Comparison of ENCODE assay signal across 20 cellular contexts in the genomic region with DNA sequence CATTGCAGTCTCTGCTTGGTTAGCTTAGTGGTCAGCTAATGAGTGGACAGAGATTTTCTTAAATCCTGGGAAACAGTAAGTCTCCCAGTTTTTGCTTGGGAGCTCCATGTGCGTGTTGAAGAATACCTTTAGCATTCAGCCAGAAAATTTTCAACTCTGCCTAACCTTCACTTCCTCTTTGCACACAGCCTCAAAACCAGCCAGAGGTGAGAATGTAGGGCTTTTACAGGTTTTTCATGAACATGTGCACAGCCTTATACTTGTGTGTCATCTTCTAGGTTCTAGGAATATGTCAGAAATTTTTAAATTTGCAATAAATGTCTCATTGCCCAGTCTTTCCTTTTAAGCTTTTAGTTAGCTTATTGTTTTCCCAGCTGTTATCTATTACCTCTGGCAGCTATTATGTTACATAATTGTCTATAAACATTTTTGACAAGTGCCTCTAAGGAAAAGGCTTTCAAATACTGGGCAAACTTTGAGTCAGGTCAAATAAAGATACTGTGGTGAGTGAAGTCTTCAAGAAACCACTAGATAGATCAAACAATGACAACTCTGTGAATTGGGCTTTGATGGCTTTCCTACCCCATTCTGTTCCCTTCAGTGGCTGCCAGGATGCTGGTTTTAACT. TPM values are rescaled to one million over a fixed set of nuclear protein-coding genes. Genes with fewer than 3 reads are reported as not detected.
"Had no signal": no experiment of that assay in that cellular context is flagged by ENCODE, and none has a peak within 500 bp of the region (broad histone marks: within the 10 kb centered on the region; RNA-seq: fewer than 3 reads in every experiment).

No MANE protein-coding gene starts in this region.

- H3K36me3 ChIP-seq: sigmoid colon, spleen, thoracic aorta, upper lobe of right lung had no signal

- ATAC-seq: activated CD4-positive, CD25-positive, alpha-beta regulatory T cell treated with anti-CD3 and anti-CD28 coated beads, Interleukin-2, amount 50 U/mL, for 24 hours; activated CD8-positive, alpha-beta T cell treated with anti-CD3 and anti-CD28 coated beads, Interleukin-2, amount 10 ng/mL, durations not matched to agents 7 days and 5 days; left lobe of liver; natural killer cell treated with Interleukin-12 subunit alpha and Interleukin-12 subunit beta and Interleukin-15 and Interleukin-18, amount 100 ng/mL, for 72 hours; stimulated activated naive B cell treated with anti-CD40 and anti-IgM and Interleukin-4, amounts not matched to agents 10 μg/mL and 1 μg/mL and 100 μg/mL, for 72 hours; upper lobe of right lung had no signal

- FAIRE-seq: colon, keratinocyte had no signal

- H3K4me1 ChIP-seq: sigmoid colon, spleen, upper lobe of right lung had no signal

- DNase-seq: activated CD4-positive, alpha-beta T cell treated with anti-CD3 and anti-CD28 coated beads, Interleukin-2, amount 10 ng/mL, durations not matched to agents 7 days and 5 days; activated CD8-positive, alpha-beta T cell treated with anti-CD3 and anti-CD28 coated beads, Interleukin-2, amount 10 ng/mL, durations not matched to agents 7 days and 5 days; activated naive CD4-positive, alpha-beta T cell treated with anti-CD3 and anti-CD28 coated beads for 36 hours; activated T-cell treated with anti-CD3 and anti-CD28 coated beads, Interleukin-2, amount 50 U/mL, for 24 hours; central memory CD4-positive, alpha-beta T cell; endodermal cell; foreskin melanocyte; head of caudate nucleus; nucleus accumbens; sigmoid colon; spleen; stimulated activated naive B cell treated with anti-CD40 and anti-IgM and Interleukin-4, amounts not matched to agents 10 μg/mL and 1 μg/mL and 100 μg/mL, for 72 hours; upper lobe of right lung had no signal

- H3K4me3 ChIP-seq: sigmoid colon, spleen, thoracic aorta, upper lobe of right lung had no signal

- H3K9me3 ChIP-seq: upper lobe of right lung had no signal

- H3K27ac ChIP-seq: epithelial cell of prostate, sigmoid colon, spleen, thoracic aorta, upper lobe of right lung had no signal

- H3K27me3 ChIP-seq: sigmoid colon, upper lobe of right lung had no signal

RNA-seq across cellular contexts. Expression of gene ADGRV1, which starts 12.7 kb away (rescaled TPM):
- total RNA-seq: activated CD4-positive, alpha-beta T cell treated with anti-CD3 and anti-CD28 coated beads, Interleukin-2, amount 10 ng/mL, durations not matched to agents 7 days and 5 days; activated naive CD4-positive, alpha-beta T cell treated with anti-CD3 and anti-CD28 coated beads for 36 hours had no signal
